In genomic region chr1:114296413-114296812, GRCh38 we compare ENCODE assay signal across 27 cellular contexts.
"Had no signal": no experiment of that assay in that cellular context is flagged by ENCODE, and none has a peak within 500 bp of the region (broad histone marks: within the 10 kb centered on the region; RNA-seq: fewer than 3 reads in every experiment).

No MANE protein-coding gene starts in this region.

- H3K4me3 Mint-ChIP-seq: immature natural killer cell; naive thymus-derived CD8-positive, alpha-beta T cell; stimulated activated naive B cell treated with anti-CD40 and anti-IgM and Interleukin-4, amounts not matched to agents 10 μg/mL and 1 μg/mL and 100 μg/mL, for 72 hours had no signal

- H3K79me2 ChIP-seq: parathyroid adenoma had no signal

- H3K36me3 Mint-ChIP-seq: naive thymus-derived CD8-positive, alpha-beta T cell; stimulated activated naive B cell treated with anti-CD40 and anti-IgM and Interleukin-4, amounts not matched to agents 10 μg/mL and 1 μg/mL and 100 μg/mL, for 72 hours had no signal

- H3K27me3 ChIP-seq: left lung, right atrium auricular region, stomach, testis, thyroid gland, transverse colon, upper lobe of left lung, vagina had no signal

- ATAC-seq: left colon; left lung; lower lobe of right lung; naive thymus-derived CD8-positive, alpha-beta T cell; sciatic nerve; stimulated activated naive B cell treated with anti-CD40 and anti-IgM and Interleukin-4, amounts not matched to agents 10 μg/mL and 1 μg/mL and 100 μg/mL, for 72 hours; stimulated activated naive CD8-positive, alpha-beta T cell treated with anti-CD3 and anti-CD28 coated beads, Interleukin-15, Interleukin-2, amounts not matched to agents 100 U/mL and 50 U/mL, for 24 hours had no signal

- DNase-seq: hypothalamus; immature natural killer cell; kidney; left colon; left lung; lower lobe of right lung; mammary epithelial cell; mesenchymal stem cell; naive thymus-derived CD8-positive, alpha-beta T cell; occipital lobe; stimulated activated CD4-positive, alpha-beta T cell treated with anti-CD3 and anti-CD28 coated beads, Interleukin-12 subunit alpha, Interleukin-12 subunit beta, amount 100 ng/mL, for 4 hours; stimulated activated CD4-positive, alpha-beta T cell treated with anti-CD3 and anti-CD28 coated beads, Interleukin-15, amount 100 ng/mL, for 24 hours; stimulated activated CD4-positive, alpha-beta T cell treated with anti-CD3 and anti-CD28 coated beads, Interleukin-2, amount 100 ng/mL, for 24 hours; stimulated activated CD4-positive, alpha-beta T cell treated with anti-CD3 and anti-CD28 coated beads, Interleukin-4, amount 100 ng/mL, for 1 hour; stimulated activated naive B cell treated with anti-CD40 and anti-IgM and Interleukin-4, amounts not matched to agents 10 μg/mL and 1 μg/mL and 100 μg/mL, for 72 hours; stimulated activated naive CD8-positive, alpha-beta T cell treated with anti-CD3 and anti-CD28 coated beads, Interleukin-15, Interleukin-2, amounts not matched to agents 100 U/mL and 50 U/mL, for 24 hours; stomach; testis; thyroid gland; transverse colon; upper lobe of left lung had no signal

- H3K36me3 ChIP-seq: left lung, lower lobe of right lung, neutrophil, right atrium auricular region, stomach, thyroid gland, transverse colon, upper lobe of left lung, vagina had no signal

- H2AFZ ChIP-seq: parathyroid adenoma had no signal

- H3K9me3 Mint-ChIP-seq: naive thymus-derived CD8-positive, alpha-beta T cell; stimulated activated naive B cell treated with anti-CD40 and anti-IgM and Interleukin-4, amounts not matched to agents 10 μg/mL and 1 μg/mL and 100 μg/mL, for 72 hours had no signal

- H3K4me1 Mint-ChIP-seq: stimulated activated naive B cell treated with anti-CD40 and anti-IgM and Interleukin-4, amounts not matched to agents 10 μg/mL and 1 μg/mL and 100 μg/mL, for 72 hours had no signal

- H3K27ac ChIP-seq: left lung, lower lobe of right lung, neutrophil, parathyroid adenoma, right atrium auricular region, skin epidermis, stomach, testis, thyroid gland, transverse colon, upper lobe of left lung, vagina had no signal

- H3K4me1 ChIP-seq: left lung, lower lobe of right lung, parathyroid adenoma, right atrium auricular region, testis, thyroid gland, transverse colon, vagina had no signal

- H3K4me3 ChIP-seq: left lung, lower lobe of right lung, right atrium auricular region, skin epidermis, stomach, testis, thyroid gland, transverse colon, upper lobe of left lung, vagina had no signal

- H3K27ac Mint-ChIP-seq: stimulated activated naive B cell treated with anti-CD40 and anti-IgM and Interleukin-4, amounts not matched to agents 10 μg/mL and 1 μg/mL and 100 μg/mL, for 72 hours had no signal

- H3K9me3 ChIP-seq: left lung, lower lobe of right lung, neutrophil, right atrium auricular region, stomach, testis, thyroid gland, transverse colon, upper lobe of left lung, vagina had no signal
